Comparison of ENCODE assay signal across 1 cellular context in the genomic region with DNA sequence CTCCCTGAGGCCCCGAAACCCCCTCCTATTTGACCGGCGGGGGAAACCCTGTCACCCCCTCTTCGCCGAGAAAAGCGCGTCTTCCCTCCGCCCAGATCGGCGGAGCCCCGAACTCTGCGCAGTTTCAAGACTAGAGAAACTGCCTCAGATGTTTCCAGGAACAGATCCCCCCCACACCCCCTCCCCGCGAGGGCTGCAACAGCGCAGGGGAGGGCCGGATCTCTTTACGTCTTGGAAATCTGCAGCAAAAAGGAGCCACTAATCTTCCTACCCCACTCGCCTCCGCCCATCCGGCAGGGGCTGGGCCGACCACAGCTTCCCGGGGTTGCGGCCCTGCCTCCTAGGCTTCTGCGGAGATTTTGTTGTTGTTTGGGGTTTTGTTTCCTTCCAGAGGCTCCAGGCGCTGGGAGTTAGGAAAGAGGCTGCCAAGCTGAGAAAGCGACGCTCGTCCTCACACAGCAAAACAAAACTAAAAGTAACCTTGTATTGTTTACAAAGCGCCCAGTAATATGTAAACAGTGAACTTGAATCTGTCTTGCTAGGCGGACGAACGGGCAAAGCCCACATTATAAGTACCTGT.
TF ChIP-seq lines count a peak whose summit lies in the region.

No MANE protein-coding gene starts in this region.

TF ChIP-seq in HEK293, 187 proteins besides CTCF, POLR2A, EP300 and RAD21 (continued from another document):
- no peak for TF ChIP-seq ZNF223 (tag by site-specific recombination; IDR thresholded peaks at IDR 0.05)
- TF ChIP-seq, protein P1, sequence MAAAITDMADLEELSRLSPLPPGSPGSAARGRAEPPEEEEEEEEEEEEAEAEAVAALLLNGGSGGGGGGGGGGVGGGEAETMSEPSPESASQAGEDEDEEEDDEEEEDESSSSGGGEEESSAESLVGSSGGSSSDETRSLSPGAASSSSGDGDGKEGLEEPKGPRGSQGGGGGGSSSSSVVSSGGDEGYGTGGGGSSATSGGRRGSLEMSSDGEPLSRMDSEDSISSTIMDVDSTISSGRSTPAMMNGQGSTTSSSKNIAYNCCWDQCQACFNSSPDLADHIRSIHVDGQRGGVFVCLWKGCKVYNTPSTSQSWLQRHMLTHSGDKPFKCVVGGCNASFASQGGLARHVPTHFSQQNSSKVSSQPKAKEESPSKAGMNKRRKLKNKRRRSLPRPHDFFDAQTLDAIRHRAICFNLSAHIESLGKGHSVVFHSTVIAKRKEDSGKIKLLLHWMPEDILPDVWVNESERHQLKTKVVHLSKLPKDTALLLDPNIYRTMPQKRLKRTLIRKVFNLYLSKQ (tag by site-specific recombination; IDR thresholded peaks at IDR 0.05; ENCODE audit: borderline replicate concordance) = no peak
- TF ChIP-seq FEZF1 (tag by site-specific recombination; IDR thresholded peaks at IDR 0.05) = peak; percentile 46; the same call in 1 of the 2 replicates
- no peak for TF ChIP-seq ZFP37 (tag by site-specific recombination; IDR thresholded peaks at IDR 0.05)
- peak; percentile 87 for TF ChIP-seq SCRT2 (tag by site-specific recombination; IDR thresholded peaks at IDR 0.05)
- TF ChIP-seq ZNF660 (tag by site-specific recombination; IDR thresholded peaks at IDR 0.05) = no peak
- peak; percentile 77 for TF ChIP-seq ZSCAN30 (tag by site-specific recombination; IDR thresholded peaks at IDR 0.05)
